18 cellular contexts compared by ENCODE assay signal in the genomic region with DNA sequence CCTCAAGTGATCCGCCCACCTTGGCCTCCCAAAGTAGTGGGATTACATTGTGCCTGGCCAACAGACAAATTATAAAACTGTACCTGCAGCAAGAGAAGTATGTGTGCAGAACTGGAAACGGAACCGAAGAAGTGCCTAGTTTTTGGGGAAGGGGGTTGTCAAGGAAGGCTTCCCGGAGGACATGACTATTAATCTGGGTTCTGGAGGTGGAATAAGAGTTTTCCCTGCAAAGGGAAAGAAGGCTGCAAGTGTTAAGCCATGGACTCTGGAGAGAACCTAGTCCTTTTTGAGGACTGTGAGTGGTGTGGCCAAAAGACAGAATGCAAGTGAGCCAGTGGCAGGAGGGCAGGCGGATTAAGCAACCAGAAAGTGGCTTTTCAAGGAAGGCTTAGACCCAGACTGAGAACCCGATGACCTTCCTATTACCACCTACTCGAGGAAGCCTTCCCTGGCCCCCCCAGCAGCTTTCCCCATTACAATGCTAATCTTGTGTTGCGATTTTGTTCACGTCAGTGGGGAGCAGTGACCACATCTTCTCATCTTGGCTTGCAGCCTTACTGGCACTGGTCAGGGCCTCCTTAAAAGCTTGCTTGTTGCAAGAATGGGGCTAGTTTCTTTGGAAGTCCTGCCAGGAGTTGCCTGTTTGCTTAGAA. TPM values are rescaled to one million over a fixed set of nuclear protein-coding genes. Genes with fewer than 3 reads are reported as not detected.
DNase-seq lines count a peak whose midpoint lies in the region; ATAC-seq and TF ChIP-seq lines count a peak whose summit lies in the region.
"Had no signal": no experiment of that assay in that cellular context is flagged by ENCODE, and none has a peak within 500 bp of the region (broad histone marks: within the 10 kb centered on the region; RNA-seq: fewer than 3 reads in every experiment).

No MANE protein-coding gene starts in this region.

- DNase-seq in AML-193 (lab: John Stamatoyannopoulos, UW) = peak; percentile 7 to 8
- peak; percentile 74 for DNase-seq in SKM-1 treated with dmso at 0.1 percent for 144 hours (lab: John Stamatoyannopoulos, UW; ENCODE audit: unreplicated experiment)
- DNase-seq in fibroblast of peridontal ligament (ENCODE audit: extremely low read depth) = peak; percentile 73
- DNase-seq in omental fat pad (ENCODE audit: low spot score) = no peak
- DNase-seq in activated T-cell treated with anti-CD3 and anti-CD28 coated beads, Interleukin-2, amount 50 U/mL, for 48 hours = no peak
- no peak for DNase-seq in Kasumi-1 (lab: John Stamatoyannopoulos, UW)
- DNase-seq in HuH-7.5 (ENCODE audit: low spot score) = no peak
- no peak for DNase-seq in OCI-M2 (lab: John Stamatoyannopoulos, UW; ENCODE audit: unreplicated experiment)
- DNase-seq: activated CD4-positive, CD25-positive, alpha-beta regulatory T cell treated with anti-CD3 and anti-CD28 coated beads, Interleukin-2, amount 50 U/mL, for 72 hours; activated CD8-positive, alpha-beta memory T cell treated with anti-CD3 and anti-CD28 coated beads, Interleukin-2, amount 50 U/mL, for 48 hours; activated naive CD4-positive, alpha-beta T cell treated with anti-CD3 and anti-CD28 coated beads, Interleukin-2, amount 50 U/mL, for 16 hours; colonic mucosa; DMS153; esophagus squamous epithelium; mesendoderm; NCI-H1092 treated with DMSO at 0.1 percent for 48 hours; stimulated activated CD4-positive, alpha-beta T cell treated with anti-CD3 and anti-CD28 coated beads, Interleukin-12 subunit alpha, Interleukin-12 subunit beta, amount 100 ng/mL, for 4 hours; T-cell had no signal

- ATAC-seq in omental fat pad (ENCODE audit: low FRiP score) = peak; percentile 76
- ATAC-seq: T-cell had no signal

- TF ChIP-seq CTCF in omental fat pad (IDR thresholded peaks at IDR 0.05) = no peak

RNA-seq across cellular contexts. Expression of a gene that starts 5.7 kb away (rescaled TPM):
- total RNA-seq in omental fat pad = under 1 TPM in 3 of 4 donors, not detected in 1; 0.13 to 0.72 (median 0.37) TPM

RNA-seq across cellular contexts. Expression of a gene that starts 16.6 kb away (rescaled TPM):
- total RNA-seq in omental fat pad = 1 to 10 TPM in 1 of 4 donors, under 1 TPM in 1, not detected in 2; 0.84 to 5.4 TPM

RNA-seq across cellular contexts. Expression of a gene that starts 35.0 kb away (rescaled TPM):
- total RNA-seq in omental fat pad = 1 to 10 TPM in 1 of 4 donors, under 1 TPM in 3; 0.28 to 1.1 (median 0.72) TPM

RNA-seq across cellular contexts. Expression of a gene that starts 37.0 kb away (rescaled TPM):
- under 1 TPM; 0.16 to 0.84 (median 0.22) TPM for total RNA-seq in omental fat pad

Comparison
In these comparisons a context has a peak if more than half of its experiments do, and no peak if none do; other contexts are left out.
1. DNase-seq: peak in AML-193 (2 of 2), SKM-1 treated with dmso at 0.1 percent for 144 hours (single experiment) and fibroblast of peridontal ligament (single experiment); none in omental fat pad (single experiment), activated T-cell treated with anti-CD3 and anti-CD28 coated beads, Interleukin-2, amount 50 U/mL, for 48 hours (0 of 2), Kasumi-1 (0 of 2), HuH-7.5 (single experiment) and OCI-M2 (single experiment).